ENCODE assay signal across 1 cellular context in genomic region chr3:129183569-129184395, GRCh38.
TF ChIP-seq lines count a peak whose summit lies in the region.

Gene CNBP, minus strand, starts transcription at chr3:129183896. Its CDS starts 12,139 bp downstream, at chr3:129171757.

TF ChIP-seq in HepG2, 621 proteins besides CTCF, POLR2A, EP300 and RAD21 (continued from another document and continues in another):
- TF ChIP-seq ZSCAN20 (CRISPR knock-in tag; IDR thresholded peaks at IDR 0.05; ENCODE audit: borderline replicate concordance): 0 out of 2 replicates have a peak, but pooled peaks have one; percentile 49
- TF ChIP-seq ZMYM2 (CRISPR knock-in tag; IDR thresholded peaks at IDR 0.05): peak; percentile 19; the same call in 1 of the 2 replicates
- TF ChIP-seq KLF6 (CRISPR knock-in tag; IDR thresholded peaks at IDR 0.05): peak; percentile 73; the same call in 1 of the 2 replicates
- TF ChIP-seq ZNF749 (CRISPR knock-in tag; IDR thresholded peaks at IDR 0.05; ENCODE audit: borderline replicate concordance): peak; percentile 64; the same call in 1 of the 2 replicates
- peak; percentile 79; the same call in 1 of the 2 replicates for TF ChIP-seq SPEN (CRISPR knock-in tag; IDR thresholded peaks at IDR 0.05; ENCODE audit: low read depth)
- 0 out of 2 replicates have a peak, but pooled peaks have one; percentile 45 for TF ChIP-seq ZNF205 (CRISPR knock-in tag; IDR thresholded peaks at IDR 0.05)
- TF ChIP-seq ZNF703 (CRISPR knock-in tag; IDR thresholded peaks at IDR 0.05; ENCODE audit: borderline replicate concordance): peak; percentile 97; the same call in 1 of the 2 replicates
- TF ChIP-seq TP53 (CRISPR knock-in tag; conservative IDR thresholded peaks at IDR 0.05): peak; percentile 78; the same call in 1 of the 2 replicates
- peak; percentile 34; the same call in 1 of the 2 replicates for TF ChIP-seq SMAD3 (CRISPR knock-in tag; IDR thresholded peaks at IDR 0.05)
- peak; percentile 17; the same call in 1 of the 2 replicates for TF ChIP-seq ZBTB7A (CRISPR knock-in tag; IDR thresholded peaks at IDR 0.05)
- TF ChIP-seq ZFY (CRISPR knock-in tag; IDR thresholded peaks at IDR 0.05): peak; percentile 96
- peak; percentile 89 for TF ChIP-seq NRL (CRISPR knock-in tag; IDR thresholded peaks at IDR 0.05; ENCODE audit: borderline replicate concordance)
- peak; percentile 57 for TF ChIP-seq ISX (CRISPR knock-in tag; conservative IDR thresholded peaks at IDR 0.05)
- TF ChIP-seq SUZ12 (IDR thresholded peaks at IDR 0.05; ENCODE audit: low read depth, low read length): peak; percentile 38
- TF ChIP-seq ZNF18 (CRISPR knock-in tag; IDR thresholded peaks at IDR 0.05; ENCODE audit: insufficient replicate concordance): peak; percentile 96
- TF ChIP-seq TSC22D2 (CRISPR knock-in tag; IDR thresholded peaks at IDR 0.05; ENCODE audit: borderline replicate concordance): peak; percentile 61; the same call in 1 of the 2 replicates
- TF ChIP-seq, protein P1, sequence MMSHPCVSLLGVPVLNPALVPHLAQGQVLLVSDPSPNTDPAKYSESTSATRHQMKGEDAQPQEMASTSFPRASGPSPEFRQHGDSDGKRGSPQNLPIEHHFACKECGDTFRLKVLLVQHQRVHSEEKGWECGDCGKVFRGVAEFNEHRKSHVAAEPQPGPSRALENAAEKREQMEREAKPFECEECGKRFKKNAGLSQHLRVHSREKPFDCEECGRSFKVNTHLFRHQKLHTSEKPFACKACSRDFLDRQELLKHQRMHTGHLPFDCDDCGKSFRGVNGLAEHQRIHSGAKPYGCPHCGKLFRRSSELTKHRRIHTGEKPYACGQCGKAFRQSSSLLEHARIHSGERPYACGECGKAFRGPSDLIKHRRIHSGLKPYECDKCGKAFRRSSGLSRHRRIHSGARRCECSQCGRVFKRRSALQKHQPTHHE (CRISPR knock-in tag; IDR thresholded peaks at IDR 0.05; ENCODE audit: borderline replicate concordance): peak; percentile 94; the same call in 1 of the 2 replicates
- peak; percentile 83 for TF ChIP-seq MXD3 (CRISPR knock-in tag; IDR thresholded peaks at IDR 0.05)
- TF ChIP-seq, protein P2, sequence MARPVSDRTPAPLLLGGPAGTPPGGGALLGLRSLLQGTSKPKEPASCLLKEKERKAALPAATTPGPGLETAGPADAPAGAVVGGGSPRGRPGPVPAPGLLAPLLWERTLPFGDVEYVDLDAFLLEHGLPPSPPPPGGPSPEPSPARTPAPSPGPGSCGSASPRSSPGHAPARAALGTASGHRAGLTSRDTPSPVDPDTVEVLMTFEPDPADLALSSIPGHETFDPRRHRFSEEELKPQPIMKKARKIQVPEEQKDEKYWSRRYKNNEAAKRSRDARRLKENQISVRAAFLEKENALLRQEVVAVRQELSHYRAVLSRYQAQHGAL (CRISPR knock-in tag; IDR thresholded peaks at IDR 0.05; ENCODE audit: not compliant biosample characterization): peak; percentile 31
- 0 out of 2 replicates have a peak, but pooled peaks have one; percentile 50 for TF ChIP-seq ZNF83 (CRISPR knock-in tag; IDR thresholded peaks at IDR 0.05; ENCODE audit: borderline replicate concordance)
- TF ChIP-seq U2AF2 (IDR thresholded peaks at IDR 0.05; ENCODE audit: low read depth, low read length): no peak
- TF ChIP-seq, protein P3, sequence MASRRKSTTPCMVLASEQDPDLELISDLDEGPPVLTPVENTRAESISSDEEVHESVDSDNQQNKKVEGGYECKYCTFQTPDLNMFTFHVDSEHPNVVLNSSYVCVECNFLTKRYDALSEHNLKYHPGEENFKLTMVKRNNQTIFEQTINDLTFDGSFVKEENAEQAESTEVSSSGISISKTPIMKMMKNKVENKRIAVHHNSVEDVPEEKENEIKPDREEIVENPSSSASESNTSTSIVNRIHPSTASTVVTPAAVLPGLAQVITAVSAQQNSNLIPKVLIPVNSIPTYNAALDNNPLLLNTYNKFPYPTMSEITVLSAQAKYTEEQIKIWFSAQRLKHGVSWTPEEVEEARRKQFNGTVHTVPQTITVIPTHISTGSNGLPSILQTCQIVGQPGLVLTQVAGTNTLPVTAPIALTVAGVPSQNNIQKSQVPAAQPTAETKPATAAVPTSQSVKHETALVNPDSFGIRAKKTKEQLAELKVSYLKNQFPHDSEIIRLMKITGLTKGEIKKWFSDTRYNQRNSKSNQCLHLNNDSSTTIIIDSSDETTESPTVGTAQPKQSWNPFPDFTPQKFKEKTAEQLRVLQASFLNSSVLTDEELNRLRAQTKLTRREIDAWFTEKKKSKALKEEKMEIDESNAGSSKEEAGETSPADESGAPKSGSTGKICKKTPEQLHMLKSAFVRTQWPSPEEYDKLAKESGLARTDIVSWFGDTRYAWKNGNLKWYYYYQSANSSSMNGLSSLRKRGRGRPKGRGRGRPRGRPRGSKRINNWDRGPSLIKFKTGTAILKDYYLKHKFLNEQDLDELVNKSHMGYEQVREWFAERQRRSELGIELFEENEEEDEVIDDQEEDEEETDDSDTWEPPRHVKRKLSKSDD (CRISPR knock-in tag; IDR thresholded peaks at IDR 0.05; ENCODE audit: low read depth): no peak
- TF ChIP-seq, protein P4, sequence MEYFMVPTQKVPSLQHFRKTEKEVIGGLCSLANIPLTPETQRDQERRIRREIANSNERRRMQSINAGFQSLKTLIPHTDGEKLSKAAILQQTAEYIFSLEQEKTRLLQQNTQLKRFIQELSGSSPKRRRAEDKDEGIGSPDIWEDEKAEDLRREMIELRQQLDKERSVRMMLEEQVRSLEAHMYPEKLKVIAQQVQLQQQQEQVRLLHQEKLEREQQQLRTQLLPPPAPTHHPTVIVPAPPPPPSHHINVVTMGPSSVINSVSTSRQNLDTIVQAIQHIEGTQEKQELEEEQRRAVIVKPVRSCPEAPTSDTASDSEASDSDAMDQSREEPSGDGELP (IDR thresholded peaks at IDR 0.05; ENCODE audit: borderline replicate concordance, low read depth): peak; percentile 84; the same call in 1 of the 2 replicates
- peak; percentile 70; the same call in 1 of the 2 replicates for TF ChIP-seq PAX8 (CRISPR knock-in tag; IDR thresholded peaks at IDR 0.05; ENCODE audit: borderline replicate concordance)
- peak; percentile 91 for TF ChIP-seq NFYB (CRISPR knock-in tag; IDR thresholded peaks at IDR 0.05)
- peak; percentile 67 for TF ChIP-seq PHF20 (CRISPR knock-in tag; IDR thresholded peaks at IDR 0.05)
- TF ChIP-seq KDM2A (CRISPR knock-in tag; IDR thresholded peaks at IDR 0.05; ENCODE audit: borderline replicate concordance, low read depth): peak; percentile 86
- TF ChIP-seq, protein P5, sequence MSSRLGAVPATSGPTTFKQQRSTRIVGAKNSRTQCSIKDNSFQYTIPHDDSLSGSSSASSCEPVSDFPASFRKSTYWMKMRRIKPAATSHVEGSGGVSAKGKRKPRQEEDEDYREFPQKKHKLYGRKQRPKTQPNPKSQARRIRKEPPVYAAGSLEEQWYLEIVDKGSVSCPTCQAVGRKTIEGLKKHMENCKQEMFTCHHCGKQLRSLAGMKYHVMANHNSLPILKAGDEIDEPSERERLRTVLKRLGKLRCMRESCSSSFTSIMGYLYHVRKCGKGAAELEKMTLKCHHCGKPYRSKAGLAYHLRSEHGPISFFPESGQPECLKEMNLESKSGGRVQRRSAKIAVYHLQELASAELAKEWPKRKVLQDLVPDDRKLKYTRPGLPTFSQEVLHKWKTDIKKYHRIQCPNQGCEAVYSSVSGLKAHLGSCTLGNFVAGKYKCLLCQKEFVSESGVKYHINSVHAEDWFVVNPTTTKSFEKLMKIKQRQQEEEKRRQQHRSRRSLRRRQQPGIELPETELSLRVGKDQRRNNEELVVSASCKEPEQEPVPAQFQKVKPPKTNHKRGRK (CRISPR knock-in tag; IDR thresholded peaks at IDR 0.05): no peak
- 0 out of 2 replicates have a peak, but pooled peaks have one; percentile 48 for TF ChIP-seq ZNF296 (CRISPR knock-in tag; conservative IDR thresholded peaks at IDR 0.05)
- TF ChIP-seq SRY (CRISPR knock-in tag; IDR thresholded peaks at IDR 0.05): peak; percentile 96
- TF ChIP-seq, protein P6, sequence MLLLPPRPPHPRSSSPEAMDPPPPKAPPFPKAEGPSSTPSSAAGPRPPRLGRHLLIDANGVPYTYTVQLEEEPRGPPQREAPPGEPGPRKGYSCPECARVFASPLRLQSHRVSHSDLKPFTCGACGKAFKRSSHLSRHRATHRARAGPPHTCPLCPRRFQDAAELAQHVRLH (CRISPR knock-in tag; IDR thresholded peaks at IDR 0.05; ENCODE audit: borderline replicate concordance, low read depth): peak; percentile 64; the same call in 1 of the 2 replicates
- TF ChIP-seq ZNF772 (CRISPR knock-in tag; IDR thresholded peaks at IDR 0.05): peak; percentile 75; the same call in 1 of the 2 replicates
- peak; percentile 46; the same call in 1 of the 2 replicates for TF ChIP-seq ZNF780A (CRISPR knock-in tag; IDR thresholded peaks at IDR 0.05)
- no peak; the same call in 1 of the 2 replicates for TF ChIP-seq DMTF1 (CRISPR knock-in tag; IDR thresholded peaks at IDR 0.05)
- 0 out of 2 replicates have a peak, but pooled peaks have one; percentile 55 for TF ChIP-seq MEF2D (CRISPR knock-in tag; IDR thresholded peaks at IDR 0.05)
- TF ChIP-seq GABPB1 (CRISPR knock-in tag; IDR thresholded peaks at IDR 0.05): peak; percentile 84
- TF ChIP-seq, protein P7, sequence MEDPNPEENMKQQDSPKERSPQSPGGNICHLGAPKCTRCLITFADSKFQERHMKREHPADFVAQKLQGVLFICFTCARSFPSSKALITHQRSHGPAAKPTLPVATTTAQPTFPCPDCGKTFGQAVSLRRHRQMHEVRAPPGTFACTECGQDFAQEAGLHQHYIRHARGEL (CRISPR knock-in tag; IDR thresholded peaks at IDR 0.05): no peak
- peak; percentile 85; the same call in 1 of the 2 replicates for TF ChIP-seq ZNF839 (CRISPR knock-in tag; IDR thresholded peaks at IDR 0.05; ENCODE audit: borderline replicate concordance)
- TF ChIP-seq MTERF4 (CRISPR knock-in tag; IDR thresholded peaks at IDR 0.05): peak; percentile 31; the same call in 1 of the 2 replicates
- no peak for TF ChIP-seq CENPX (CRISPR knock-in tag; IDR thresholded peaks at IDR 0.05)
- TF ChIP-seq ARHGAP35 (CRISPR knock-in tag; IDR thresholded peaks at IDR 0.05; ENCODE audit: borderline replicate concordance): 0 out of 2 replicates have a peak, but pooled peaks have one; percentile 25
- TF ChIP-seq ZNF230 (CRISPR knock-in tag; IDR thresholded peaks at IDR 0.05): 0 out of 2 replicates have a peak, but pooled peaks have one; percentile 70
- TF ChIP-seq FIP1L1 (IDR thresholded peaks at IDR 0.05; ENCODE audit: borderline replicate concordance, insufficient read depth, low read depth, low read length): no peak
- no peak for TF ChIP-seq ZNF496 (CRISPR knock-in tag; IDR thresholded peaks at IDR 0.05; ENCODE audit: insufficient replicate concordance)
- no peak; the same call in 1 of the 2 replicates for TF ChIP-seq ZNF567 (CRISPR knock-in tag; IDR thresholded peaks at IDR 0.05; ENCODE audit: borderline replicate concordance)
- TF ChIP-seq, protein P8, sequence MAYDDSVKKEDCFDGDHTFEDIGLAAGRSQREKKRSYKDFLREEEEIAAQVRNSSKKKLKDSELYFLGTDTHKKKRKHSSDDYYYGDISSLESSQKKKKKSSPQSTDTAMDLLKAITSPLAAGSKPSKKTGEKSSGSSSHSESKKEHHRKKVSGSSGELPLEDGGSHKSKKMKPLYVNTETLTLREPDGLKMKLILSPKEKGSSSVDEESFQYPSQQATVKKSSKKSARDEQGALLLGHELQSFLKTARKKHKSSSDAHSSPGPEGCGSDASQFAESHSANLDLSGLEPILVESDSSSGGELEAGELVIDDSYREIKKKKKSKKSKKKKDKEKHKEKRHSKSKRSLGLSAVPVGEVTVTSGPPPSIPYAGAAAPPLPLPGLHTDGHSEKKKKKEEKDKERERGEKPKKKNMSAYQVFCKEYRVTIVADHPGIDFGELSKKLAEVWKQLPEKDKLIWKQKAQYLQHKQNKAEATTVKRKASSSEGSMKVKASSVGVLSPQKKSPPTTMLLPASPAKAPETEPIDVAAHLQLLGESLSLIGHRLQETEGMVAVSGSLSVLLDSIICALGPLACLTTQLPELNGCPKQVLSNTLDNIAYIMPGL (CRISPR knock-in tag; IDR thresholded peaks at IDR 0.05; ENCODE audit: borderline replicate concordance in 1 of 2, low read depth in 1 of 2): peak; percentile 92; a peak in 3 of 4 replicates
- TF ChIP-seq JUN (CRISPR knock-in tag; IDR thresholded peaks at IDR 0.05): 0 out of 2 replicates have a peak, but pooled peaks have one; percentile 6
- peak; percentile 71; the same call in 1 of the 2 replicates for TF ChIP-seq KAT7 (CRISPR knock-in tag; IDR thresholded peaks at IDR 0.05; ENCODE audit: borderline replicate concordance)
